In the genomic region with DNA sequence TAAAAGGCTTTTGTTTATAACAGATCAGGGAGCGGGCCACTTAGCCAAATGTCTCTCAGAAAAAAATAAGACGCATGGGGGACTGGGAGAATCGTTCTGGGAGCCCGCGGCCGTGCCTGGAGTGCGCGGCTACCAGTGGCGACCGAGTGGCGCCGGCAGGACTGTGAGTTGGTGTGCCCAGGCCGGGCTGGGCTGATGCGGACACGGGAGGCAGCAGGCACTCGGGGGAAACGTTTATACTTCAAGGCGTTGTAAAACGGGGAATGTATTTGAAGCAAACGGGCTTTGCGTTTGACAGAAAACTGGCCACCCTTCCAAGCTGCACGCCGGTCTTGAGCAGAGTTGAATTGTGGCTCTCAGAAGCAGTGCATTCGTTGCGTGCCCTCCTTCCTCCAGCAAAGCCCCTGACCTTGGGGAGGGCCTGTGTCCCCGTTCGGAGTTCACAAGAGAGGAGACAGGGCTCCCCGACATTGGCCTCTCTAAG, we compare ENCODE assay signal across 23 cellular contexts. TPM values are rescaled to one million over a fixed set of nuclear protein-coding genes. Genes with fewer than 3 reads are reported as not detected.
DNase-seq lines count a peak whose midpoint lies in the region; ATAC-seq and FAIRE-seq lines count a peak whose summit lies in the region.
"Had no signal": no experiment of that assay in that cellular context is flagged by ENCODE, and none has a peak within 500 bp of the region (broad histone marks: within the 10 kb centered on the region; RNA-seq: fewer than 3 reads in every experiment).

No MANE protein-coding gene starts in this region.

- H3K36me3 Mint-ChIP-seq in activated naive CD4-positive, alpha-beta T cell treated with anti-CD3 and anti-CD28 coated beads, Interleukin-2, amount 10 ng/mL, durations not matched to agents 7 days and 5 days, result peaks cover 5% of the 10 kb centered on the region
- H3K36me3 Mint-ChIP-seq: CD8-positive, alpha-beta T cell; memory B cell had no signal

- H3K27me3 ChIP-seq in small intestine (ENCODE audit: control insufficient read depth in 2 of 2, insufficient read depth in 2 of 2, low read length in 2 of 2), result peaks cover 32 to 57% of the 10 kb centered on the region in 2 donors

- no peak overlapping the region for H3K27ac ChIP-seq in small intestine (ENCODE audit: low read depth in 1 of 2, low read length in 1 of 2)
- H3K27ac ChIP-seq: esophagus muscularis mucosa, parathyroid adenoma, WERI-Rb-1 had no signal

- no peak overlapping the region for H3K4me3 ChIP-seq in small intestine (ENCODE audit: low read depth in 1 of 2, low read length in 2 of 2)
- H3K4me3 ChIP-seq: esophagus muscularis mucosa had no signal

- H3K4me1 Mint-ChIP-seq in activated naive CD4-positive, alpha-beta T cell treated with anti-CD3 and anti-CD28 coated beads, Interleukin-2, amount 10 ng/mL, durations not matched to agents 7 days and 5 days, result peaks cover 3% of the 10 kb centered on the region
- H3K4me1 Mint-ChIP-seq: central memory CD8-positive, alpha-beta T cell had no signal

- CTCF ChIA-PET in activated naive CD4-positive, alpha-beta T cell treated with anti-CD3 and anti-CD28 coated beads, Interleukin-2, amount 10 ng/mL, durations not matched to agents 7 days and 5 days (lab: Charles Lee), result interaction anchor here (1.3 to 2.3 kb wide), 3 partner anchors 9 to 702 kb away, joined by 3 to 12 read pairs (median 4); no protein-coding TSS in a partner anchor

- peaks cover 92% of the 10 kb centered on the region for H3K27me3 Mint-ChIP-seq in activated naive CD4-positive, alpha-beta T cell treated with anti-CD3 and anti-CD28 coated beads, Interleukin-2, amount 10 ng/mL, durations not matched to agents 7 days and 5 days

- no peaks in the 10 kb centered on the region for H3K9me3 ChIP-seq in small intestine (ENCODE audit: control insufficient read depth, low read depth)
- H3K9me3 ChIP-seq: esophagus muscularis mucosa had no signal

- peaks cover 4% of the 10 kb centered on the region for H3K9me3 Mint-ChIP-seq in activated naive CD4-positive, alpha-beta T cell treated with anti-CD3 and anti-CD28 coated beads, Interleukin-2, amount 10 ng/mL, durations not matched to agents 7 days and 5 days
- H3K9me3 Mint-ChIP-seq: activated CD4-positive, alpha-beta memory T cell treated with anti-CD3 and anti-CD28 coated beads for 36 hours; CD8-positive, alpha-beta T cell; central memory CD8-positive, alpha-beta T cell had no signal

- H3K4me1 ChIP-seq in small intestine (ENCODE audit: control insufficient read depth in 2 of 2, insufficient read depth in 1 of 2, low read depth in 1 of 2, low read length in 1 of 2), result no peaks in the 10 kb centered on the region
- H3K4me1 ChIP-seq: parathyroid adenoma had no signal

- no peak for FAIRE-seq in small intestine (lab: Jason Lieb, UNC)
- FAIRE-seq: GM12892 had no signal

- ATAC-seq in HG03139 (IDR thresholded peaks at IDR 0.05; ENCODE audit: unreplicated experiment) (no peak), GM19328 (IDR thresholded peaks at IDR 0.05; ENCODE audit: unreplicated experiment) (no peak)
- ATAC-seq: CD8-positive, alpha-beta T cell had no signal

- no peak overlapping the region for H3K4me3 Mint-ChIP-seq in activated naive CD4-positive, alpha-beta T cell treated with anti-CD3 and anti-CD28 coated beads, Interleukin-2, amount 10 ng/mL, durations not matched to agents 7 days and 5 days
- H3K4me3 Mint-ChIP-seq: CD8-positive, alpha-beta T cell; central memory CD8-positive, alpha-beta T cell; memory B cell had no signal

- DNase-seq in activated naive CD4-positive, alpha-beta T cell treated with anti-CD3 and anti-CD28 coated beads, Interleukin-2, amount 10 ng/mL, durations not matched to agents 7 days and 5 days, result no peak
- DNase-seq in activated naive CD4-positive, alpha-beta T cell treated with anti-CD3 and anti-CD28 coated beads, Interleukin-2, amount 50 U/mL, for 16 hours, result no peak
- DNase-seq in NCI-H748 treated with DMSO at 0.1 percent for 48 hours (lab: John Stamatoyannopoulos, UW) (peak; percentile 24), left kidney (ENCODE audit: low read depth, low spot score) (peak; percentile 56), NCI-H1092 treated with DMSO at 0.1 percent for 48 hours (lab: John Stamatoyannopoulos, UW) (no peak), small intestine (no peak)
- DNase-seq: activated naive CD4-positive, alpha-beta T cell; activated T-cell treated with anti-CD3 and anti-CD28 coated beads, Interleukin-2, amount 50 U/mL, for 1 hour; anterior cingulate cortex; CD8-positive, alpha-beta T cell; effector CD4-positive, alpha-beta T cell; stimulated activated CD4-positive, alpha-beta T cell treated with anti-CD3 and anti-CD28 coated beads, Interleukin-1b, Interleukin-23, amount 100 ng/mL, for 48 hours; stimulated activated naive CD4-positive, alpha-beta T cell had no signal

- H3K27ac Mint-ChIP-seq in activated naive CD4-positive, alpha-beta T cell treated with anti-CD3 and anti-CD28 coated beads, Interleukin-2, amount 10 ng/mL, durations not matched to agents 7 days and 5 days, result peak overlapping the region; percentile 55
- H3K27ac Mint-ChIP-seq: activated CD4-positive, alpha-beta memory T cell treated with anti-CD3 and anti-CD28 coated beads for 36 hours; CD8-positive, alpha-beta T cell; memory B cell had no signal

- no peaks in the 10 kb centered on the region for H3K36me3 ChIP-seq in small intestine (ENCODE audit: control insufficient read depth in 2 of 2, insufficient read depth in 2 of 2, low read length in 2 of 2)
- H3K36me3 ChIP-seq: esophagus muscularis mucosa, WERI-Rb-1 had no signal

- WGBS in small intestine, 3 donors, result 4 to 8% (median 5%) methylated on average over 27 to 28 of the region's 28 CpGs

RNA-seq across cellular contexts. Expression of a gene that starts 4.6 kb away (rescaled TPM):
- polyA plus RNA-seq in small intestine, result under 1 TPM in 1 of 3 donors, not detected in 2; 0.09 TPM

RNA-seq across cellular contexts. Expression of a gene that starts 4.9 kb away (rescaled TPM):
- polyA plus RNA-seq in small intestine, result not detected

RNA-seq across cellular contexts. Expression of a gene that starts 10.6 kb away (rescaled TPM):
- polyA plus RNA-seq in small intestine, result 1 to 10 TPM in 1 of 3 donors, under 1 TPM in 1, not detected in 1; 0.27 to 1.9 TPM

RNA-seq across cellular contexts. Expression of a gene that starts 12.3 kb away (rescaled TPM):
- polyA plus RNA-seq in small intestine, result not detected
- polyA plus RNA-seq: thymus had no signal

RNA-seq across cellular contexts. Expression of a gene that starts 17.6 kb away (rescaled TPM):
- 1 to 10 TPM in 2 of 3 donors, under 1 TPM in 1; 0.89 to 5.3 (median 1.9) TPM for polyA plus RNA-seq in small intestine

Comparison
In these comparisons a context has a peak if more than half of its experiments do, and no peak if none do; other contexts are left out.
1. DNase-seq: peak in NCI-H748 treated with DMSO at 0.1 percent for 48 hours (single experiment) and left kidney (single experiment); none in activated naive CD4-positive, alpha-beta T cell treated with anti-CD3 and anti-CD28 coated beads, Interleukin-2, amount 10 ng/mL, durations not matched to agents 7 days and 5 days (single experiment), activated naive CD4-positive, alpha-beta T cell treated with anti-CD3 and anti-CD28 coated beads, Interleukin-2, amount 50 U/mL, for 16 hours (single experiment), NCI-H1092 treated with DMSO at 0.1 percent for 48 hours (single experiment) and small intestine (single experiment).